In genomic region chr19:41872384-41872774, GRCh38 we compare ENCODE assay signal across 11 cellular contexts. TPM values are rescaled to one million over a fixed set of nuclear protein-coding genes. Genes with fewer than 3 reads are reported as not detected.
DNase-seq lines count a peak whose midpoint lies in the region; ATAC-seq, FAIRE-seq and TF ChIP-seq lines count a peak whose summit lies in the region.
"Had no signal": no experiment of that assay in that cellular context is flagged by ENCODE, and none has a peak within 500 bp of the region (broad histone marks: within the 10 kb centered on the region; RNA-seq: fewer than 3 reads in every experiment).

No MANE protein-coding gene starts in this region.

- 88% methylated on average over 12 of the region's 12 CpGs for WGBS in esophagus muscularis mucosa

- intact Hi-C loops in esophagus muscularis mucosa (cut with DNase I): loop anchor here (5.0 kb wide), 2 partner anchors 65 to 85 kb away; partner anchors contain the start of gene RABAC1

- H3K4me1 ChIP-seq in astrocyte (ENCODE audit: insufficient read depth, low read length): no peaks in the 10 kb centered on the region
- H3K4me1 ChIP-seq in neutrophil (ENCODE audit: control insufficient read depth in 1 of 2, insufficient read depth in 1 of 2, low read depth in 1 of 2, low read length in 1 of 2): peaks cover 57 to 62% of the 10 kb centered on the region in 2 experiments
- H3K4me1 ChIP-seq in esophagus muscularis mucosa: peaks cover 0 to 18% (median 13%) of the 10 kb centered on the region in 4 donors

- peak overlapping the region; percentile 80 for H3K27ac Mint-ChIP-seq in astrocyte (ENCODE audit: unreplicated experiment)

- TF ChIP-seq CTCF in astrocyte (IDR thresholded peaks at IDR 0.05; ENCODE audit: insufficient read depth, low read depth, low read length): no peak
- TF ChIP-seq CTCF in neutrophil (IDR thresholded peaks at IDR 0.05): no peak
- TF ChIP-seq CTCF in esophagus muscularis mucosa (IDR thresholded peaks at IDR 0.05): no peak

- H3K4me1 Mint-ChIP-seq in astrocyte (ENCODE audit: low read depth, unreplicated experiment): peaks cover 17% of the 10 kb centered on the region

- H3K4me2 ChIP-seq in astrocyte (ENCODE audit: low read length): no peak overlapping the region

- DNase-seq in DMS53 (lab: John Stamatoyannopoulos, UW) (peak; percentile 63), DMS53 treated with DMSO at 0.1 percent for 48 hours (lab: John Stamatoyannopoulos, UW; ENCODE audit: unreplicated experiment) (no peak), NAMALWA (ENCODE audit: low spot score) (peak; percentile 33), astrocyte (ENCODE audit: low read depth) (no peak), NCI-H2227 treated with DMSO at 0.1 percent for 48 hours (lab: John Stamatoyannopoulos, UW) (no peak), esophagus muscularis mucosa (ENCODE audit: extremely low spot score) (no peak)

- H3K36me3 ChIP-seq in astrocyte (ENCODE audit: insufficient read depth, low read length) (peaks cover 42% of the 10 kb centered on the region), neutrophil (no peaks in the 10 kb centered on the region), esophagus muscularis mucosa (peaks cover 10 to 57% (median 51%) of the 10 kb centered on the region in 4 donors)

- TF ChIP-seq POLR2A in esophagus muscularis mucosa (IDR thresholded peaks at IDR 0.05; ENCODE audit: low read depth): no peak

- peaks cover 8% of the 10 kb centered on the region for H3K36me3 Mint-ChIP-seq in astrocyte (ENCODE audit: low read depth, unreplicated experiment)

- H3K9me3 Mint-ChIP-seq in astrocyte (ENCODE audit: unreplicated experiment): no peaks in the 10 kb centered on the region

- H3K27me3 ChIP-seq in astrocyte (ENCODE audit: insufficient read depth, low read length) (no peaks in the 10 kb centered on the region), neutrophil (no peaks in the 10 kb centered on the region), esophagus muscularis mucosa (no peaks in the 10 kb centered on the region)

- H3K27ac ChIP-seq in astrocyte (ENCODE audit: low read depth, low read length) (no peak overlapping the region), neutrophil (peak overlapping the region; percentile 80), esophagus muscularis mucosa (replicated peaks in 1 of 4) (no peak overlapping the region)

- no peak overlapping the region for H3K4me3 Mint-ChIP-seq in astrocyte (ENCODE audit: unreplicated experiment)

- no peak for TF ChIP-seq EP300 in esophagus muscularis mucosa (IDR thresholded peaks at IDR 0.05)

- no peak overlapping the region for H3K9ac ChIP-seq in astrocyte (ENCODE audit: low read length)

- H3K79me2 ChIP-seq in astrocyte (ENCODE audit: insufficient read depth, low read length): peaks cover 23% of the 10 kb centered on the region

- H3K9me3 ChIP-seq in astrocyte (ENCODE audit: insufficient read depth, low read depth, low read length): no peaks in the 10 kb centered on the region
- H3K9me3 ChIP-seq in neutrophil: no peaks in the 10 kb centered on the region
- H3K9me3 ChIP-seq in esophagus muscularis mucosa: no peaks in the 10 kb centered on the region

- H3K4me3 ChIP-seq in astrocyte (ENCODE audit: insufficient read depth, low read depth, low read length): no peak overlapping the region
- peak overlapping the region; percentile 1 to 15 for H3K4me3 ChIP-seq in neutrophil (ENCODE audit: low read depth in 1 of 2, low read length in 1 of 2)
- H3K4me3 ChIP-seq in esophagus muscularis mucosa: no peak overlapping the region

- ATAC-seq in GM21447 (IDR thresholded peaks at IDR 0.05; ENCODE audit: unreplicated experiment): no peak

- no peak for FAIRE-seq in astrocyte (lab: Jason Lieb, UNC)
- FAIRE-seq: islet of Langerhans had no signal

- no peaks in the 10 kb centered on the region for H3K27me3 Mint-ChIP-seq in astrocyte (ENCODE audit: low read depth, unreplicated experiment)

- peaks cover 56% of the 10 kb centered on the region for H4K20me1 ChIP-seq in astrocyte (ENCODE audit: insufficient read depth, low read length)

- no peak overlapping the region for H2AFZ ChIP-seq in astrocyte (ENCODE audit: low read depth, low read length)

RNA-seq across cellular contexts. Expression of gene CD79A, which starts 4.7 kb away (rescaled TPM):
- total RNA-seq in astrocyte: 0.30 and 0.41 TPM in 2 replicates
- 1 to 10 TPM in 1 of 4 donors, under 1 TPM in 1, not detected in 2; 0.71 to 2.2 TPM for total RNA-seq in esophagus muscularis mucosa
- total RNA-seq: A172, pulmonary artery endothelial cell had no signal

RNA-seq across cellular contexts. Expression of gene ARHGEF1, which starts 10.6 kb away (rescaled TPM):
- total RNA-seq in astrocyte (69.8 and 73.1 TPM in 2 replicates), esophagus muscularis mucosa (10 to 100 TPM; 54.5 to 71.8 (median 59.7) TPM)

RNA-seq across cellular contexts. Expression of gene RPS19, which starts 12.3 kb away (rescaled TPM):
- 2,868 and 3,078 TPM in 2 replicates for total RNA-seq in astrocyte
- 1,000 to 10,000 TPM in 3 of 4 donors, 100 to 1,000 TPM in 1; 893 to 1,378 (median 1,179) TPM for total RNA-seq in esophagus muscularis mucosa

RNA-seq across cellular contexts. Expression of gene DMRTC2, which starts 27.5 kb away (rescaled TPM):
- total RNA-seq in astrocyte (not detected in 2 replicates), esophagus muscularis mucosa (not detected)
- total RNA-seq: A172, pulmonary artery endothelial cell had no signal

RNA-seq across cellular contexts. Expression of gene LYPD4, which starts 27.9 kb away (rescaled TPM):
- total RNA-seq in astrocyte: not detected in 2 replicates
- not detected for total RNA-seq in esophagus muscularis mucosa
- total RNA-seq: A172, pulmonary artery endothelial cell had no signal

Comparison
In these comparisons a context has a peak if more than half of its experiments do, and no peak if none do; other contexts are left out.
1. DNase-seq: peak in DMS53 (single experiment) and NAMALWA (single experiment); none in DMS53 treated with DMSO at 0.1 percent for 48 hours (single experiment), astrocyte (single experiment), NCI-H2227 treated with DMSO at 0.1 percent for 48 hours (single experiment) and esophagus muscularis mucosa (single experiment).
2. H3K4me3 ChIP-seq: peak in neutrophil (2 of 2); none in astrocyte (single experiment) and esophagus muscularis mucosa (0 of 4).